ENCODE assay signal across 9 cellular contexts in genomic region chr7:1961776-1962276, GRCh38.
DNase-seq lines count a peak whose midpoint lies in the region; ATAC-seq and TF ChIP-seq lines count a peak whose summit lies in the region.
"Had no signal": no experiment of that assay in that cellular context is flagged by ENCODE, and none has a peak within 500 bp of the region (broad histone marks: within the 10 kb centered on the region; RNA-seq: fewer than 3 reads in every experiment).

No MANE protein-coding gene starts in this region.

- POLR2A ChIA-PET in MCF 10A (lab: Yijun Ruan, JAX), result no interaction called here

- TF ChIP-seq POLR2A in breast epithelium (IDR thresholded peaks at IDR 0.05), result no peak

- no peaks in the 10 kb centered on the region for H3K27me3 ChIP-seq in breast epithelium
- no peaks in the 10 kb centered on the region for H3K27me3 ChIP-seq in upper lobe of right lung
- H3K27me3 ChIP-seq: BLaER1 had no signal

- intact Hi-C loops in MCF 10A (cut with micrococcal nuclease) (no loop called here), breast epithelium (cut with DNase I; ENCODE audit: low total_unique reads) (no loop called here), upper lobe of right lung (cut with DNase I) (no loop called here)

- no peak overlapping the region for H3K27ac Mint-ChIP-seq in MCF 10A (ENCODE audit: low read depth, unreplicated experiment)

- H3K27me3 Mint-ChIP-seq in MCF 10A (ENCODE audit: insufficient read depth, unreplicated experiment), result no peaks in the 10 kb centered on the region

- H3K36me3 ChIP-seq in breast epithelium, result no peaks in the 10 kb centered on the region
- H3K36me3 ChIP-seq in upper lobe of right lung, result peaks cover 5% of the 10 kb centered on the region

- ATAC-seq in upper lobe of right lung (no peak), esophagus mucosa (no peak)

- no peaks in the 10 kb centered on the region for H3K4me1 ChIP-seq in breast epithelium
- H3K4me1 ChIP-seq in upper lobe of right lung, result no peaks in the 10 kb centered on the region
- H3K4me1 ChIP-seq: BLaER1 had no signal

- H3K4me3 ChIP-seq in breast epithelium (no peak overlapping the region), upper lobe of right lung (no peak overlapping the region)
- H3K4me3 ChIP-seq: BLaER1 had no signal

- CTCF ChIA-PET in MCF 10A (lab: Yijun Ruan, JAX), result interaction anchor here (0.6 kb wide), 1 partner anchor 57 kb away, joined by 3 read pairs; no protein-coding TSS in a partner anchor

- DNase-seq in MCF 10A (ENCODE audit: unreplicated experiment), result peak; percentile 9
- no peak for DNase-seq in breast epithelium (ENCODE audit: low spot score in 2 of 2)
- peak; percentile 31 for DNase-seq in activated T-cell treated with anti-CD3 and anti-CD28 coated beads for 4 hours
- peak; percentile 61 for DNase-seq in fibroblast of the conjunctiva (ENCODE audit: low read depth)
- peak; percentile 85 for DNase-seq in stromal cell of bone marrow (ENCODE audit: low read depth)
- DNase-seq in RPMI8226, result no peak
- DNase-seq in upper lobe of right lung, result no peak

- TF ChIP-seq CTCF in MCF 10A (IDR thresholded peaks at IDR 0.05; ENCODE audit: unreplicated experiment), result no peak
- TF ChIP-seq CTCF in breast epithelium (IDR thresholded peaks at IDR 0.05), result no peak
- TF ChIP-seq CTCF in upper lobe of right lung (IDR thresholded peaks at IDR 0.05), result no peak

- peaks cover 18% of the 10 kb centered on the region for H3K9me3 Mint-ChIP-seq in MCF 10A (ENCODE audit: unreplicated experiment)

- H3K9me3 ChIP-seq in breast epithelium (no peaks in the 10 kb centered on the region), upper lobe of right lung (no peaks in the 10 kb centered on the region)

- H3K27ac ChIP-seq in breast epithelium (no peak overlapping the region), upper lobe of right lung (no peak overlapping the region)
- H3K27ac ChIP-seq: BLaER1 had no signal

- no peak overlapping the region for H3K4me3 Mint-ChIP-seq in MCF 10A (ENCODE audit: unreplicated experiment)

- no TSS peak for BruUV-seq in MCF 10A (replicated peaks; lab: Mats Ljungman, UMichigan)

- H3K4me1 Mint-ChIP-seq in MCF 10A (ENCODE audit: insufficient read depth, unreplicated experiment), result peaks cover 13% of the 10 kb centered on the region

- peaks cover 26% of the 10 kb centered on the region for H3K36me3 Mint-ChIP-seq in MCF 10A (ENCODE audit: insufficient read depth, unreplicated experiment)

Comparison
In these comparisons a context has a peak if more than half of its experiments do, and no peak if none do; other contexts are left out.
1. DNase-seq: peak in MCF 10A (single experiment), activated T-cell treated with anti-CD3 and anti-CD28 coated beads for 4 hours (single experiment), fibroblast of the conjunctiva (single experiment) and stromal cell of bone marrow (single experiment); none in breast epithelium (0 of 2), RPMI8226 (single experiment) and upper lobe of right lung (single experiment).